1 cellular context compared by ENCODE assay signal in genomic region chr5:97183100-97183929, GRCh38.
TF ChIP-seq lines count a peak whose summit lies in the region.

Gene RIOK2 (minus strand): TSS chr5:97183247. CDS start chr5:97183191, 56 bp downstream.

TF ChIP-seq in K562, 482 proteins besides CTCF, POLR2A, EP300 and RAD21 (continued from another document and continues in another):
- TF ChIP-seq E4F1 (CRISPR knock-in tag; IDR thresholded peaks at IDR 0.05; ENCODE audit: borderline replicate concordance) = peak; percentile 96
- peak; percentile 50; the same call in 1 of the 2 replicates for TF ChIP-seq AFF4 (CRISPR knock-in tag; IDR thresholded peaks at IDR 0.05)
- no peak; a peak in 1 of 4 replicates for TF ChIP-seq MAZ (CRISPR knock-in tag; conservative IDR thresholded peaks at IDR 0.05 in 1 of 2, IDR thresholded peaks at IDR 0.05 in 1 of 2)
- peak; percentile 52 for TF ChIP-seq PRDM10 (IDR thresholded peaks at IDR 0.05; ENCODE audit: partially characterized antibody)
- TF ChIP-seq EHMT2 (IDR thresholded peaks at IDR 0.05) = peak; percentile 29; the same call in 1 of the 2 replicates
- TF ChIP-seq BRD9 (IDR thresholded peaks at IDR 0.05; ENCODE audit: low read depth, partially characterized antibody) = peak; percentile 44
- TF ChIP-seq ZNF583 (CRISPR knock-in tag; IDR thresholded peaks at IDR 0.05) = no peak
- no peak for TF ChIP-seq CCAR2 (IDR thresholded peaks at IDR 0.05; ENCODE audit: low read depth, low read length)
- TF ChIP-seq JUN (IDR thresholded peaks at IDR 0.05; ENCODE audit: borderline replicate concordance, low read depth, low read length) = peak; percentile 46; the same call in 1 of the 2 replicates
- TF ChIP-seq JUN (CRISPR knock-in tag; IDR thresholded peaks at IDR 0.05; ENCODE audit: borderline replicate concordance) = peak; percentile 50; the same call in 1 of the 2 replicates
- TF ChIP-seq ELF1 (tag; IDR thresholded peaks at IDR 0.05) = no peak
- peak; percentile 71 for TF ChIP-seq PHF20 (IDR thresholded peaks at IDR 0.05; ENCODE audit: partially characterized antibody)
- TF ChIP-seq NBN (IDR thresholded peaks at IDR 0.05; ENCODE audit: low read depth) = peak; percentile 48; the same call in 1 of the 2 replicates
- TF ChIP-seq MGA (IDR thresholded peaks at IDR 0.05) = peak; percentile 99
- TF ChIP-seq ZNF668 (CRISPR knock-in tag; IDR thresholded peaks at IDR 0.05) = 0 out of 2 replicates have a peak, but pooled peaks have one; percentile 10
- TF ChIP-seq ZNF584 (CRISPR knock-in tag; IDR thresholded peaks at IDR 0.05; ENCODE audit: low read depth) = peak; percentile 54; the same call in 1 of the 2 replicates
- TF ChIP-seq HDAC3 (IDR thresholded peaks at IDR 0.05; ENCODE audit: borderline replicate concordance, partially characterized antibody) = peak; percentile 42
- peak; percentile 57 for TF ChIP-seq SP1 (CRISPR knock-in tag; IDR thresholded peaks at IDR 0.05)
- no peak for TF ChIP-seq TEAD1 (CRISPR knock-in tag; IDR thresholded peaks at IDR 0.05)
- peak; percentile 82; the same call in 1 of the 2 replicates for TF ChIP-seq ZBTB43 (CRISPR knock-in tag; IDR thresholded peaks at IDR 0.05)
- no peak for TF ChIP-seq SMARCA5 (IDR thresholded peaks at IDR 0.05)
- peak; percentile 52; the same call in 1 of the 2 replicates for TF ChIP-seq DMBX1 (CRISPR knock-in tag; IDR thresholded peaks at IDR 0.05; ENCODE audit: borderline replicate concordance)
- TF ChIP-seq PKNOX1 (IDR thresholded peaks at IDR 0.05) = peak; percentile 69
- TF ChIP-seq CREB3L1 (IDR thresholded peaks at IDR 0.05; ENCODE audit: borderline replicate concordance, low read depth) = peak; percentile 87
- peak; percentile 99 for TF ChIP-seq PHF21A (IDR thresholded peaks at IDR 0.05; ENCODE audit: borderline replicate concordance, low read depth)
